In the genomic region with DNA sequence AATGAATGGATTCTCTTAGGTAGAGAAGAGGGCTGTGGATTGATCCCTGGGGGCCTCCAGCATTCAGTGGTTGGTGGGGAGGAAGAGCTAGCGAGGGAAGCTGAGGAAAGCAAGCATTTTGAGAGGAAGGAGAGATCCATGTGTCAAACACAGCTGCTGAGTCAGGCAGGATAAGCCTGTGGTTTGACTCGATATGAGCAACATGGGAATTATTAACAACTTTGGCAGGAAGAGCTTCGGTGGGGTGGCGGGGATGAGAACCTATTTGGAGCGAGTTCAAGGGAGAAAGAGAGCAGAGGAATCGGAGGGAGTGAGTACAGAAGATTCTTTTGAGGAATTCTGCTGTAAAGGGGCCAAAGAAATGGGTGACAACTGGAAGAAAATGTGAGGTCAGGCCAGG, we compare ENCODE assay signal across 15 cellular contexts.
DNase-seq lines count a peak whose midpoint lies in the region; ATAC-seq and TF ChIP-seq lines count a peak whose summit lies in the region.
"Had no signal": no experiment of that assay in that cellular context is flagged by ENCODE, and none has a peak within 500 bp of the region (broad histone marks: within the 10 kb centered on the region; RNA-seq: fewer than 3 reads in every experiment).

No MANE protein-coding gene starts in this region.

- ATAC-seq in HG03442 (IDR thresholded peaks at IDR 0.05; ENCODE audit: unreplicated experiment): no peak
- ATAC-seq: mucosa of descending colon had no signal

- H3K4me3 ChIP-seq in epithelial cell of esophagus (ENCODE audit: low read length) (no peak overlapping the region), skeletal muscle cell (ENCODE audit: low read depth, low read length) (no peak overlapping the region)
- H3K4me3 ChIP-seq: mucosa of descending colon, suprapubic skin had no signal

- no peak for TF ChIP-seq CTCF in epithelial cell of esophagus (IDR thresholded peaks at IDR 0.05; ENCODE audit: insufficient read depth, low read depth, low read length, missing control alignments)

- DNase-seq in EL (peak; percentile 83), NCI-H226 (peak; percentile 80), epithelial cell of esophagus (ENCODE audit: low read depth) (peak; percentile 74), skeletal muscle cell (ENCODE audit: low read depth) (peak; percentile 85), hippocampal formation (lab: John Stamatoyannopoulos, UW) (no peak), NCI-H1092 treated with DMSO at 0.1 percent for 48 hours (lab: John Stamatoyannopoulos, UW) (no peak)
- DNase-seq in stimulated activated CD4-positive, alpha-beta T cell treated with anti-CD3 and anti-CD28 coated beads, Interleukin-1b, Interleukin-23, amount 100 ng/mL, for 48 hours: no peak
- DNase-seq: activated CD8-positive, alpha-beta memory T cell treated with anti-CD3 and anti-CD28 coated beads, Interleukin-2, amount 50 U/mL, for 48 hours; effector CD8-positive, alpha-beta T cell; mucosa of descending colon; NCI-H1092; NCI-H524; SHP77 treated with DMSO at 0.1 percent for 48 hours had no signal

Comparison
In these comparisons a context has a peak if more than half of its experiments do, and no peak if none do; other contexts are left out.
1. DNase-seq: peak in EL (single experiment), NCI-H226 (single experiment), epithelial cell of esophagus (single experiment) and skeletal muscle cell (single experiment); none in hippocampal formation (0 of 2), NCI-H1092 treated with DMSO at 0.1 percent for 48 hours (single experiment) and stimulated activated CD4-positive, alpha-beta T cell treated with anti-CD3 and anti-CD28 coated beads, Interleukin-1b, Interleukin-23, amount 100 ng/mL, for 48 hours (single experiment).